Comparison of ENCODE assay signal across 14 cellular contexts in genomic region chr1:222741630-222742457, GRCh38. TPM values are rescaled to one million over a fixed set of nuclear protein-coding genes. Genes with fewer than 3 reads are reported as not detected.
"Had no signal": no experiment of that assay in that cellular context is flagged by ENCODE, and none has a peak within 500 bp of the region (broad histone marks: within the 10 kb centered on the region; RNA-seq: fewer than 3 reads in every experiment).

No MANE protein-coding gene starts in this region.

RNA-seq across cellular contexts. Expression of gene FAM177B, which starts 4.8 kb away (rescaled TPM):
- total RNA-seq: chondrocyte, endodermal cell, epithelial cell of proximal tubule, fibroblast of lung, foreskin keratinocyte, kidney epithelial cell, left cardiac atrium, left lung, lower leg skin, lung microvascular endothelial cell, myocyte, natural killer cell, posterior vena cava, pulmonary artery endothelial cell had no signal
- polyA plus RNA-seq: fibroblast of lung, foreskin keratinocyte had no signal
